17 cellular contexts compared by ENCODE assay signal in the genomic region with DNA sequence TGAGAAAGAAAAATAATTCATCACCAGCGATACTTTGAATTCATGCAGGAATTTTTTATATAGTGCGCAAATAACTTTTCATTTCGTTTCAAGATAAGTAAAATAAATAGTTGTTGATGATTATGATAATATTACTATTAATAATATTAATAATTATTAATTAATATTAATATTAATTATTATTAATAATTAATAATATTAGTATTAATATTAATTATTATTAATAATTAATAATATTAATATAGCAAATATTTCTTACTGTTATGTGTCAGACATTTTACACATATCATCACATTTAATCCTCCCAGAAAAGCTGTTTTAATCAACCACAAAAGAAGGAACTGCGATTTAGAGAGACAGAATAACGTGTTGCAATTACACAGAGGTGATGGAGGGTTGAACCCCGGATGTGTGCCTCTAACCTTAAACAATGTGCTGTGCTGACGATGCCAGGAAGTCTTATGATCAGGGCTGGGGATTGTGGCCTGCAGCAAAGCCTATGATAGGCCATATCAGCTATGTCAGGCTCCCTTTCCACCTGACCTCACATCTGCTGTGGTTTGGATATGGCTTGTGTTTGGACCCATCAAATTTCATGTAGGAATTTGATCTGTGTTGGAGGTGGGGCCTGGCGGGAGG.
DNase-seq lines count a peak whose midpoint lies in the region; TF ChIP-seq lines count a peak whose summit lies in the region.
"Had no signal": no experiment of that assay in that cellular context is flagged by ENCODE, and none has a peak within 500 bp of the region (broad histone marks: within the 10 kb centered on the region; RNA-seq: fewer than 3 reads in every experiment).

No MANE protein-coding gene starts in this region.

- 35% methylated on average over 8 of the region's 8 CpGs for WGBS in SK-N-SH (ENCODE audit: low lambda C conversion rate)

- H3F3A ChIP-seq in SK-N-SH (replicated peaks; ENCODE audit: insufficient read depth): no peaks in the 10 kb centered on the region

- BruUV-seq in Calu3 (replicated peaks; lab: Mats Ljungman, UMichigan): no TSS peak

- no peak for TF ChIP-seq EP300 in SK-N-SH (IDR thresholded peaks at IDR 0.05; ENCODE audit: borderline replicate concordance in 1 of 2, low read depth in 1 of 2, low read length in 1 of 2)

- H3K79me2 ChIP-seq in SK-N-SH (ENCODE audit: insufficient read depth): no peaks in the 10 kb centered on the region
- H3K79me2 ChIP-seq: hepatocyte had no signal

- peak overlapping the region in 10 of 11 experiments; percentile 1 to 67 (median 42); a peak in 14 of 22 replicates for H3K4me2 ChIP-seq in BLaER1 treated with 17β-estradiol and CSF1 and Interleukin-3, amounts not matched to agents 10 nM and 100 nM
- no peak overlapping the region for H3K4me2 ChIP-seq in SK-N-SH
- H3K4me2 ChIP-seq: hepatocyte had no signal

- peak; percentile 7 for DNase-seq in HT1080 (ENCODE audit: low read depth)
- DNase-seq in OCI-M1 (lab: John Stamatoyannopoulos, UW): peak; percentile 91
- DNase-seq in kidney tubule cell (ENCODE audit: low spot score): peak; percentile 66
- DNase-seq in SK-N-SH: no peak
- no peak for DNase-seq in Calu3
- DNase-seq in Peyer's patch: no peak
- DNase-seq in activated CD4-positive, alpha-beta T cell treated with anti-CD3 and anti-CD28 coated beads for 1 hour: no peak
- DNase-seq: activated effector memory CD4-positive, alpha-beta T cell treated with Interleukin-2 at 50 U/mL for 16 hours; amygdala; midbrain; NCI-H1105; NCI-H2227 treated with DMSO at 0.1 percent for 48 hours; retina had no signal

- peaks cover 24% of the 10 kb centered on the region for H3K4me1 Mint-ChIP-seq in Calu3 (ENCODE audit: low read depth, unreplicated experiment)
- H3K4me1 Mint-ChIP-seq: central memory CD8-positive, alpha-beta T cell had no signal

- H3K36me3 Mint-ChIP-seq in Calu3 (ENCODE audit: insufficient read depth, unreplicated experiment): no peaks in the 10 kb centered on the region

- H3K4me1 ChIP-seq in BLaER1 treated with 17β-estradiol and CSF1 and Interleukin-3, amounts not matched to agents 10 nM and 100 nM: peaks cover 6 to 16% (median 8%) of the 10 kb centered on the region in 10 experiments; a peak in 18 of 20 replicates
- H3K4me1 ChIP-seq in SK-N-SH (ENCODE audit: control insufficient read depth in 1 of 2, insufficient read depth in 2 of 2, low read depth in 1 of 2, low read length in 1 of 2) (no peaks in the 10 kb centered on the region), Peyer's patch (no peaks in the 10 kb centered on the region)

- CTCF ChIA-PET in SK-N-SH (lab: Yijun Ruan, JAX): no interaction called here
- CTCF ChIA-PET in Calu3 (lab: Charles Lee): interaction anchor here (0.6 kb wide), 1 partner anchor 18 kb away, joined by 3 read pairs; no protein-coding TSS in a partner anchor

- no peaks in the 10 kb centered on the region for H3K27me3 Mint-ChIP-seq in Calu3 (ENCODE audit: unreplicated experiment)

- no peak overlapping the region for H3K9ac ChIP-seq in BLaER1 treated with 17β-estradiol and CSF1 and Interleukin-3, amounts not matched to agents 10 nM and 100 nM
- no peak overlapping the region for H3K9ac ChIP-seq in SK-N-SH

- TF ChIP-seq POLR2A in Peyer's patch (IDR thresholded peaks at IDR 0.05): no peak

- no peak for TF ChIP-seq CTCF in SK-N-SH (IDR thresholded peaks at IDR 0.05)
- no peak for TF ChIP-seq CTCF in Calu3 (IDR thresholded peaks at IDR 0.05; ENCODE audit: unreplicated experiment)
- no peak for TF ChIP-seq CTCF in Peyer's patch (IDR thresholded peaks at IDR 0.05)

- TF ChIP-seq RAD21 in SK-N-SH (IDR thresholded peaks at IDR 0.05; ENCODE audit: low read length): no peak

- H3K36me3 ChIP-seq in BLaER1 treated with 17β-estradiol and CSF1 and Interleukin-3, amounts not matched to agents 10 nM and 100 nM: no peaks in the 10 kb centered on the region
- H3K36me3 ChIP-seq in SK-N-SH (replicated peaks in 1 of 2; ENCODE audit: control insufficient read depth in 1 of 2, insufficient read depth in 2 of 2, low read length in 1 of 2) (no peaks in the 10 kb centered on the region), Peyer's patch (no peaks in the 10 kb centered on the region)

- no peak overlapping the region for H3K4me3 ChIP-seq in BLaER1 treated with 17β-estradiol and CSF1 and Interleukin-3, amounts not matched to agents 10 nM and 100 nM
- H3K4me3 ChIP-seq in SK-N-SH (ENCODE audit: low read depth in 2 of 2, low read length in 1 of 2) (no peak overlapping the region), Peyer's patch (no peak overlapping the region)
- H3K4me3 ChIP-seq: hepatocyte, SK-N-MC had no signal

- H3K27ac ChIP-seq in BLaER1 treated with 17β-estradiol and CSF1 and Interleukin-3, amounts not matched to agents 10 nM and 100 nM: peak overlapping the region in 3 of 11 experiments; percentile 35 to 49 (median 39); a peak in 3 of 22 replicates
- H3K27ac ChIP-seq in SK-N-SH (ENCODE audit: low read depth in 2 of 2, low read length in 1 of 2) (no peak overlapping the region), Peyer's patch (no peak overlapping the region)
- H3K27ac ChIP-seq: hepatocyte, SK-N-MC had no signal

- H3K27me3 ChIP-seq in BLaER1 treated with 17β-estradiol and CSF1 and Interleukin-3, amounts not matched to agents 10 nM and 100 nM: peaks cover 0 to 3% (median 0%) of the 10 kb centered on the region in 11 experiments; a peak in 1 of 22 replicates
- H3K27me3 ChIP-seq in SK-N-SH (ENCODE audit: insufficient read depth) (no peaks in the 10 kb centered on the region), Peyer's patch (no peaks in the 10 kb centered on the region)
- H3K27me3 ChIP-seq: hepatocyte had no signal

- H2AFZ ChIP-seq in SK-N-SH (ENCODE audit: low read depth): no peak overlapping the region
- H2AFZ ChIP-seq: hepatocyte had no signal

- no peaks in the 10 kb centered on the region for H4K20me1 ChIP-seq in BLaER1 treated with 17β-estradiol and CSF1 and Interleukin-3, amounts not matched to agents 10 nM and 100 nM
- no peaks in the 10 kb centered on the region for H4K20me1 ChIP-seq in SK-N-SH (ENCODE audit: insufficient read depth)

- H3K9me3 ChIP-seq in BLaER1 treated with 17β-estradiol and CSF1 and Interleukin-3, amounts not matched to agents 10 nM and 100 nM (replicated peaks in 1 of 11): peaks cover 0 to 12% (median 0%) of the 10 kb centered on the region in 11 experiments; a peak in 7 of 22 replicates
- H3K9me3 ChIP-seq in SK-N-SH (no peaks in the 10 kb centered on the region), Peyer's patch (no peaks in the 10 kb centered on the region)

- H3K9me3 Mint-ChIP-seq in Calu3 (ENCODE audit: low read depth, unreplicated experiment): peaks cover 2% of the 10 kb centered on the region
- H3K9me3 Mint-ChIP-seq: central memory CD8-positive, alpha-beta T cell had no signal

- intact Hi-C loops in Calu3 (cut with micrococcal nuclease; ENCODE audit: unreplicated experiment): no loop called here

- H3K27ac Mint-ChIP-seq in Calu3 (ENCODE audit: unreplicated experiment): no peak overlapping the region

- H3K9me2 ChIP-seq in SK-N-SH: no peaks in the 10 kb centered on the region

- POLR2A ChIA-PET in SK-N-SH (lab: Yijun Ruan, JAX): no interaction called here

- H3K4me3 Mint-ChIP-seq in Calu3 (ENCODE audit: low read depth, unreplicated experiment): no peak overlapping the region
- H3K4me3 Mint-ChIP-seq: central memory CD8-positive, alpha-beta T cell had no signal

TF ChIP-seq in SK-N-SH, 30 proteins besides CTCF, POLR2A, EP300 and RAD21 (continues in another document):
- TF ChIP-seq RCOR1 (IDR thresholded peaks at IDR 0.05; ENCODE audit: low read length): no peak
- no peak for TF ChIP-seq RFX5 (IDR thresholded peaks at IDR 0.05; ENCODE audit: low read length)
- no peak for TF ChIP-seq NRF1 (IDR thresholded peaks at IDR 0.05; ENCODE audit: low read depth, low read length)
- TF ChIP-seq GATA2 (CRISPR knock-in tag; IDR thresholded peaks at IDR 0.05): no peak
- TF ChIP-seq YY1 (IDR thresholded peaks at IDR 0.05; ENCODE audit: low read depth): no peak
- TF ChIP-seq, protein P1, sequence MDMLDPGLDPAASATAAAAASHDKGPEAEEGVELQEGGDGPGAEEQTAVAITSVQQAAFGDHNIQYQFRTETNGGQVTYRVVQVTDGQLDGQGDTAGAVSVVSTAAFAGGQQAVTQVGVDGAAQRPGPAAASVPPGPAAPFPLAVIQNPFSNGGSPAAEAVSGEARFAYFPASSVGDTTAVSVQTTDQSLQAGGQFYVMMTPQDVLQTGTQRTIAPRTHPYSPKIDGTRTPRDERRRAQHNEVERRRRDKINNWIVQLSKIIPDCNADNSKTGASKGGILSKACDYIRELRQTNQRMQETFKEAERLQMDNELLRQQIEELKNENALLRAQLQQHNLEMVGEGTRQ (IDR thresholded peaks at IDR 0.05; ENCODE audit: borderline replicate concordance, low read depth, low read length): no peak
- TF ChIP-seq, protein P2, sequence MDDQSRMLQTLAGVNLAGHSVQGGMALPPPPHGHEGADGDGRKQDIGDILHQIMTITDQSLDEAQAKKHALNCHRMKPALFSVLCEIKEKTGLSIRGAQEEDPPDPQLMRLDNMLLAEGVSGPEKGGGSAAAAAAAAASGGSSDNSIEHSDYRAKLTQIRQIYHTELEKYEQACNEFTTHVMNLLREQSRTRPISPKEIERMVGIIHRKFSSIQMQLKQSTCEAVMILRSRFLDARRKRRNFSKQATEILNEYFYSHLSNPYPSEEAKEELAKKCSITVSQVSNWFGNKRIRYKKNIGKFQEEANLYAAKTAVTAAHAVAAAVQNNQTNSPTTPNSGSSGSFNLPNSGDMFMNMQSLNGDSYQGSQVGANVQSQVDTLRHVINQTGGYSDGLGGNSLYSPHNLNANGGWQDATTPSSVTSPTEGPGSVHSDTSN (IDR thresholded peaks at IDR 0.05): no peak
- TF ChIP-seq FOXJ3 (CRISPR knock-in tag; IDR thresholded peaks at IDR 0.05): no peak
- TF ChIP-seq, protein P3, sequence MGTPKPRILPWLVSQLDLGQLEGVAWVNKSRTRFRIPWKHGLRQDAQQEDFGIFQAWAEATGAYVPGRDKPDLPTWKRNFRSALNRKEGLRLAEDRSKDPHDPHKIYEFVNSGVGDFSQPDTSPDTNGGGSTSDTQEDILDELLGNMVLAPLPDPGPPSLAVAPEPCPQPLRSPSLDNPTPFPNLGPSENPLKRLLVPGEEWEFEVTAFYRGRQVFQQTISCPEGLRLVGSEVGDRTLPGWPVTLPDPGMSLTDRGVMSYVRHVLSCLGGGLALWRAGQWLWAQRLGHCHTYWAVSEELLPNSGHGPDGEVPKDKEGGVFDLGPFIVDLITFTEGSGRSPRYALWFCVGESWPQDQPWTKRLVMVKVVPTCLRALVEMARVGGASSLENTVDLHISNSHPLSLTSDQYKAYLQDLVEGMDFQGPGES (IDR thresholded peaks at IDR 0.05; ENCODE audit: low read depth, low read length): no peak
- TF ChIP-seq TAF1 (IDR thresholded peaks at IDR 0.05; ENCODE audit: borderline replicate concordance, low read depth, low read length): no peak

Comparison
In these comparisons a context has a peak if more than half of its experiments do, and no peak if none do; other contexts are left out.
1. DNase-seq: peak in HT1080 (single experiment), OCI-M1 (single experiment) and kidney tubule cell (single experiment); none in SK-N-SH (single experiment), Calu3 (single experiment), Peyer's patch (0 of 3) and activated CD4-positive, alpha-beta T cell treated with anti-CD3 and anti-CD28 coated beads for 1 hour (single experiment).